In genomic region chr6:14883921-14884320, GRCh38 we compare ENCODE assay signal across 11 cellular contexts.
DNase-seq lines count a peak whose midpoint lies in the region; ATAC-seq and TF ChIP-seq lines count a peak whose summit lies in the region.
"Had no signal": no experiment of that assay in that cellular context is flagged by ENCODE, and none has a peak within 500 bp of the region (broad histone marks: within the 10 kb centered on the region; RNA-seq: fewer than 3 reads in every experiment).

No MANE protein-coding gene starts in this region.

- H3K36me3 ChIP-seq in GM23248 (ENCODE audit: low read depth) = no peaks in the 10 kb centered on the region

- H3K36me3 Mint-ChIP-seq in activated naive CD4-positive, alpha-beta T cell treated with anti-CD3 and anti-CD28 coated beads for 36 hours (ENCODE audit: low read depth) = no peaks in the 10 kb centered on the region

- no peak overlapping the region for H3K27ac Mint-ChIP-seq in activated naive CD4-positive, alpha-beta T cell treated with anti-CD3 and anti-CD28 coated beads for 36 hours
- H3K27ac Mint-ChIP-seq: activated CD4-positive, alpha-beta T cell treated with anti-CD3 and anti-CD28 coated beads, Interleukin-2, amount 10 ng/mL, durations not matched to agents 7 days and 5 days had no signal

- peaks cover 2% of the 10 kb centered on the region for H3K4me1 Mint-ChIP-seq in activated naive CD4-positive, alpha-beta T cell treated with anti-CD3 and anti-CD28 coated beads for 36 hours (ENCODE audit: low read depth)
- H3K4me1 Mint-ChIP-seq: activated CD4-positive, alpha-beta T cell treated with anti-CD3 and anti-CD28 coated beads, Interleukin-2, amount 10 ng/mL, durations not matched to agents 7 days and 5 days had no signal

- in situ Hi-C loops in GM23248 (cut with MboI) = no loop called here

- H3K9me2 ChIP-seq in GM23248 (ENCODE audit: insufficient read depth) = no peaks in the 10 kb centered on the region

- no peak for ATAC-seq in left colon
- ATAC-seq in HG03432 (IDR thresholded peaks at IDR 0.05; ENCODE audit: unreplicated experiment) = no peak

- H3K27me3 ChIP-seq in GM23248 (replicated peaks; ENCODE audit: insufficient read depth) = no peaks in the 10 kb centered on the region

- no peak overlapping the region for H3K9ac ChIP-seq in GM23248

- H3K79me2 ChIP-seq in GM23248 (ENCODE audit: insufficient read depth) = no peaks in the 10 kb centered on the region

- DNase-seq in AG08396 (ENCODE audit: low spot score) (peak; percentile 37), GM23248 (peak; percentile 53), NOMO-1 treated with DMSO at 0.1 percent for 48 hours (lab: John Stamatoyannopoulos, UW; ENCODE audit: unreplicated experiment) (peak; percentile 76), foreskin fibroblast (peak; percentile 73 to 86), HT-29 (ENCODE audit: low spot score) (no peak), left colon (no peak)
- no peak for DNase-seq in activated naive CD4-positive, alpha-beta T cell treated with anti-CD3 and anti-CD28 coated beads for 36 hours
- DNase-seq: activated CD4-positive, alpha-beta T cell treated with anti-CD3 and anti-CD28 coated beads, Interleukin-2, amount 10 ng/mL, durations not matched to agents 7 days and 5 days; kidney; stimulated activated CD4-positive, alpha-beta T cell treated with anti-CD3 and anti-CD28 coated beads, Interleukin-15, amount 100 ng/mL, for 24 hours had no signal

- no peak for TF ChIP-seq CTCF in foreskin fibroblast (IDR thresholded peaks at IDR 0.05; ENCODE audit: low read depth, low read length)

- H2AFZ ChIP-seq in GM23248 = 0 out of 2 replicates have a peak overlapping the region, but pooled peaks have one; percentile 35

- no peak overlapping the region for H3K4me2 ChIP-seq in GM23248 (ENCODE audit: unreplicated experiment)

- peaks cover 11% of the 10 kb centered on the region for H3F3A ChIP-seq in GM23248 (ENCODE audit: insufficient read depth)

- H3K27me3 Mint-ChIP-seq in activated naive CD4-positive, alpha-beta T cell treated with anti-CD3 and anti-CD28 coated beads for 36 hours (ENCODE audit: low read depth) = no peaks in the 10 kb centered on the region
- H3K27me3 Mint-ChIP-seq: activated CD4-positive, alpha-beta T cell treated with anti-CD3 and anti-CD28 coated beads, Interleukin-2, amount 10 ng/mL, durations not matched to agents 7 days and 5 days had no signal

- 65 to 73% methylated on average over 4 of the region's 4 CpGs for whole genome bisulfite sequencing in GM23248 (ENCODE audit: low coverage in 1 of 2, low lambda C conversion rate in 2 of 2, missing lambda C conversion rate in 2 of 2), 2 experiments

- H3K4me1 ChIP-seq in GM23248 (ENCODE audit: insufficient read depth) = peaks cover 17% of the 10 kb centered on the region

- H3K9me3 ChIP-seq in GM23248 (ENCODE audit: low read depth) = no peaks in the 10 kb centered on the region

- CTCF ChIA-PET in activated naive CD4-positive, alpha-beta T cell treated with anti-CD3 and anti-CD28 coated beads for 36 hours (lab: Charles Lee) = interaction anchor here (0.6 kb wide), 1 partner anchor 817 kb away, joined by 3 read pairs; no protein-coding TSS in a partner anchor

- no peak overlapping the region for H3K27ac ChIP-seq in GM23248

- H3K4me3 ChIP-seq in GM23248 (no peak overlapping the region), foreskin fibroblast (ENCODE audit: low read depth in 1 of 2, low read length in 2 of 2) (no peak overlapping the region)

- H4K20me1 ChIP-seq in GM23248 (ENCODE audit: insufficient read depth) = no peaks in the 10 kb centered on the region

- H3K9me3 Mint-ChIP-seq in activated naive CD4-positive, alpha-beta T cell treated with anti-CD3 and anti-CD28 coated beads for 36 hours = no peaks in the 10 kb centered on the region
- H3K9me3 Mint-ChIP-seq: activated CD4-positive, alpha-beta T cell treated with anti-CD3 and anti-CD28 coated beads, Interleukin-2, amount 10 ng/mL, durations not matched to agents 7 days and 5 days had no signal

- intact Hi-C loops in left colon (cut with DNase I, micrococcal nuclease) = no loop called here
- intact Hi-C loops in activated naive CD4-positive, alpha-beta T cell treated with anti-CD3 and anti-CD28 coated beads for 36 hours (cut with micrococcal nuclease) = no loop called here

- no peak overlapping the region for H3K4me3 Mint-ChIP-seq in activated naive CD4-positive, alpha-beta T cell treated with anti-CD3 and anti-CD28 coated beads for 36 hours
- H3K4me3 Mint-ChIP-seq: activated CD4-positive, alpha-beta T cell treated with anti-CD3 and anti-CD28 coated beads, Interleukin-2, amount 10 ng/mL, durations not matched to agents 7 days and 5 days had no signal

Comparison
In these comparisons a context has a peak if more than half of its experiments do, and no peak if none do; other contexts are left out.
1. DNase-seq: peak in AG08396 (single experiment), GM23248 (single experiment), NOMO-1 treated with DMSO at 0.1 percent for 48 hours (single experiment) and foreskin fibroblast (2 of 2); none in HT-29 (single experiment), left colon (0 of 2) and activated naive CD4-positive, alpha-beta T cell treated with anti-CD3 and anti-CD28 coated beads for 36 hours (single experiment).